Comparison of ENCODE assay signal across 8 cellular contexts in genomic region chr3:46931631-46932441, GRCh38. TPM values are rescaled to one million over a fixed set of nuclear protein-coding genes. Genes with fewer than 3 reads are reported as not detected.
DNase-seq lines count a peak whose midpoint lies in the region; ATAC-seq and TF ChIP-seq lines count a peak whose summit lies in the region.

No MANE protein-coding gene starts in this region.

- peak overlapping the region; percentile 81 to 88 (median 87) for H3K27ac ChIP-seq in stomach

- peaks cover 8 to 19% (median 11%) of the 10 kb centered on the region in 4 donors for H3K36me3 ChIP-seq in stomach

- peak; percentile 58 for DNase-seq in AG20443 (ENCODE audit: low spot score)
- peak; percentile 41 for DNase-seq in LoVo (ENCODE audit: low spot score)
- DNase-seq in activated naive CD8-positive, alpha-beta T cell treated with anti-CD3 and anti-CD28 coated beads, Interleukin-2, amount 50 U/mL, for 24 hours: no peak
- peak; percentile 46 to 55 (median 54) for DNase-seq in immature natural killer cell
- peak; percentile 59 for DNase-seq in stomach
- no peak for DNase-seq in NCI-H526 (lab: John Stamatoyannopoulos, UW)

- TF ChIP-seq EP300 in stomach (IDR thresholded peaks at IDR 0.05): no peak

- H3K36me3 Mint-ChIP-seq in activated naive CD8-positive, alpha-beta T cell treated with anti-CD3 and anti-CD28 coated beads, Interleukin-2, amount 50 U/mL, for 24 hours (ENCODE audit: low read depth): peaks cover 40% of the 10 kb centered on the region
- peaks cover 14 to 23% (median 19%) of the 10 kb centered on the region in 3 donors for H3K36me3 Mint-ChIP-seq in immature natural killer cell

- peaks cover 86% of the 10 kb centered on the region for H3K4me1 Mint-ChIP-seq in activated naive CD8-positive, alpha-beta T cell treated with anti-CD3 and anti-CD28 coated beads, Interleukin-2, amount 50 U/mL, for 24 hours
- peaks cover 79 to 93% of the 10 kb centered on the region in 2 donors for H3K4me1 Mint-ChIP-seq in immature natural killer cell

- 15 to 30% (median 25%) methylated on average over 4 to 6 of the region's 6 CpGs for WGBS in stomach, 5 donors

- no peak overlapping the region for H3K4me3 ChIP-seq in stomach

- no peak for ATAC-seq in activated naive CD8-positive, alpha-beta T cell treated with anti-CD3 and anti-CD28 coated beads, Interleukin-2, amount 50 U/mL, for 24 hours
- ATAC-seq in HG03196 (IDR thresholded peaks at IDR 0.05; ENCODE audit: unreplicated experiment) (no peak), GM21717 (IDR thresholded peaks at IDR 0.05; ENCODE audit: unreplicated experiment) (no peak)

- no peaks in the 10 kb centered on the region for H3K9me3 Mint-ChIP-seq in activated naive CD8-positive, alpha-beta T cell treated with anti-CD3 and anti-CD28 coated beads, Interleukin-2, amount 50 U/mL, for 24 hours
- H3K9me3 Mint-ChIP-seq in immature natural killer cell: peaks cover 6 to 12% (median 10%) of the 10 kb centered on the region in 6 donors

- no peaks in the 10 kb centered on the region for H3K9me3 ChIP-seq in stomach

- no peak for TF ChIP-seq CTCF in stomach (IDR thresholded peaks at IDR 0.05)

- H3K4me1 ChIP-seq in stomach: peaks cover 94 to 100% (median 98%) of the 10 kb centered on the region in 4 donors

- H3K27me3 Mint-ChIP-seq in activated naive CD8-positive, alpha-beta T cell treated with anti-CD3 and anti-CD28 coated beads, Interleukin-2, amount 50 U/mL, for 24 hours: no peaks in the 10 kb centered on the region
- H3K27me3 Mint-ChIP-seq in immature natural killer cell (ENCODE audit: low read depth in 3 of 3): peaks cover 0 to 21% (median 8%) of the 10 kb centered on the region in 3 donors

- H3K27ac Mint-ChIP-seq in activated naive CD8-positive, alpha-beta T cell treated with anti-CD3 and anti-CD28 coated beads, Interleukin-2, amount 50 U/mL, for 24 hours: peak overlapping the region; percentile 84
- peak overlapping the region; percentile 60 to 95 (median 90) for H3K27ac Mint-ChIP-seq in immature natural killer cell

- intact Hi-C loops in stomach (cut with DNase I; ENCODE audit: low total_unique reads): no loop called here

- no peak for TF ChIP-seq POLR2A in stomach (IDR thresholded peaks at IDR 0.05)

- H3K4me3 Mint-ChIP-seq in activated naive CD8-positive, alpha-beta T cell treated with anti-CD3 and anti-CD28 coated beads, Interleukin-2, amount 50 U/mL, for 24 hours: no peak overlapping the region
- H3K4me3 Mint-ChIP-seq in immature natural killer cell: peak overlapping the region; percentile 67 to 75 (median 69)

- no peaks in the 10 kb centered on the region for H3K27me3 ChIP-seq in stomach

RNA-seq across cellular contexts. Expression of gene CCDC12, which starts 44.7 kb away (rescaled TPM):
- polyA plus RNA-seq in immature natural killer cell: 100 to 1,000 TPM; 114 to 174 (median 129) TPM
- 10 to 100 TPM in 4 of 5 donors, 1 to 10 TPM in 1; 2.9 to 55.3 (median 38.4) TPM for total RNA-seq in stomach
- 10 to 100 TPM; 84.2 to 88.7 (median 84.5) TPM for polyA plus RNA-seq in stomach

RNA-seq across cellular contexts. Expression of gene NBEAL2, which starts 47.6 kb away (rescaled TPM):
- polyA plus RNA-seq in immature natural killer cell (10 to 100 TPM in 1 of 3 donors, 1 to 10 TPM in 2; 7.9 to 28.4 (median 9.9) TPM), stomach (100 to 1,000 TPM in 1 of 3 donors, 10 to 100 TPM in 2; 35.0 to 193 (median 49.2) TPM)
- 100 to 1,000 TPM in 4 of 5 donors, 10 to 100 TPM in 1; 50.9 to 653 (median 247) TPM for total RNA-seq in stomach

RNA-seq across cellular contexts. Expression of gene PTH1R, which starts 54.3 kb away (rescaled TPM):
- not detected for polyA plus RNA-seq in immature natural killer cell
- 1 to 10 TPM; 2.6 to 4.0 (median 3.5) TPM for total RNA-seq in stomach
- polyA plus RNA-seq in stomach: 10 to 100 TPM in 2 of 3 donors, 1 to 10 TPM in 1; 8.4 to 22.4 (median 20.9) TPM

Comparison
In these comparisons a context has a peak if more than half of its experiments do, and no peak if none do; other contexts are left out.
1. DNase-seq: peak in AG20443 (single experiment), LoVo (single experiment), immature natural killer cell (3 of 3) and stomach (single experiment); none in activated naive CD8-positive, alpha-beta T cell treated with anti-CD3 and anti-CD28 coated beads, Interleukin-2, amount 50 U/mL, for 24 hours (single experiment) and NCI-H526 (0 of 2).
2. RNA of gene PTH1R, which starts 54.3 kb away (polyA plus RNA-seq): 8.4 to 22.4 TPM in stomach; not detected in immature natural killer cell; every median in the first group is over 4 times any median in the second.